In genomic region chr1:184085667-184086066, GRCh38 we compare ENCODE assay signal across 26 cellular contexts.
"Had no signal": no experiment of that assay in that cellular context is flagged by ENCODE, and none has a peak within 500 bp of the region (broad histone marks: within the 10 kb centered on the region; RNA-seq: fewer than 3 reads in every experiment).

No MANE protein-coding gene starts in this region.

- H3K79me2 ChIP-seq: parathyroid adenoma had no signal

- DNase-seq: nephron progenitor cell; occipital lobe; ovary; posterior cingulate gyrus; psoas muscle; right cardiac atrium; right lobe of liver; sigmoid colon; small intestine; stimulated activated CD4-positive, alpha-beta T cell treated with anti-CD3 and anti-CD28 coated beads, Interleukin-15, amount 100 ng/mL, for 24 hours; stimulated activated CD4-positive, alpha-beta T cell treated with anti-CD3 and anti-CD28 coated beads, Interleukin-2, amount 100 ng/mL, for 24 hours; stimulated activated CD4-positive, alpha-beta T cell treated with anti-CD3 and anti-CD28 coated beads, Interleukin-2, amount 100 ng/mL, for 48 hours; stimulated activated CD4-positive, alpha-beta T cell treated with anti-CD3 and anti-CD28 coated beads, Interleukin-4, amount 100 ng/mL, for 24 hours; stimulated activated naive B cell treated with anti-CD40 and anti-IgM and Interleukin-4, amounts not matched to agents 10 μg/mL and 1 μg/mL and 100 μg/mL, for 72 hours; stimulated activated naive CD4-positive, alpha-beta T cell treated with Interleukin-2 at 50 U/mL for 16 hours; stomach; thyroid gland; trophoblast cell; upper lobe of left lung had no signal

- H2AFZ ChIP-seq: parathyroid adenoma had no signal

- FAIRE-seq: small intestine, urothelium cell line had no signal

- H3K36me3 ChIP-seq: ovary, right lobe of liver, sigmoid colon, stomach, thoracic aorta, thyroid gland, upper lobe of left lung, vagina had no signal

- H3K27ac ChIP-seq: ovary, parathyroid adenoma, psoas muscle, right lobe of liver, sigmoid colon, stomach, thoracic aorta, thyroid gland, tibial nerve, upper lobe of left lung, vagina had no signal

- ATAC-seq: natural killer cell treated with Interleukin-12 subunit alpha and Interleukin-12 subunit beta and Interleukin-15 and Interleukin-18, amount 100 ng/mL, for 72 hours; psoas muscle; right cardiac atrium; right lobe of liver; stimulated activated effector memory CD8-positive, alpha-beta T cell treated with anti-CD3 and anti-CD28 coated beads, Interleukin-12 subunit alpha, Interleukin-12 subunit beta, amount 100 ng/mL, for 72 hours; stimulated activated naive B cell treated with anti-CD40 and anti-IgM and Interleukin-4, amounts not matched to agents 10 μg/mL and 1 μg/mL and 100 μg/mL, for 72 hours had no signal

- H3K4me1 ChIP-seq: parathyroid adenoma, psoas muscle, right lobe of liver, sigmoid colon, stomach, thyroid gland, tibial nerve, upper lobe of left lung, vagina had no signal

- H3K27me3 ChIP-seq: ovary, right lobe of liver, sigmoid colon, stomach, thyroid gland, tibial nerve, upper lobe of left lung, vagina had no signal

- H3K4me3 ChIP-seq: ovary, psoas muscle, right lobe of liver, sigmoid colon, stomach, thoracic aorta, thyroid gland, tibial nerve, upper lobe of left lung, vagina had no signal

- H3K9me3 ChIP-seq: ovary, psoas muscle, right lobe of liver, sigmoid colon, thoracic aorta, thyroid gland, tibial nerve, upper lobe of left lung, vagina had no signal

- H3K9ac ChIP-seq: parathyroid adenoma had no signal
